In genomic region chrX:153903238-153903980, GRCh38 we compare ENCODE assay signal across 11 cellular contexts. TPM values are rescaled to one million over a fixed set of nuclear protein-coding genes. Genes with fewer than 3 reads are reported as not detected.
DNase-seq lines count a peak whose midpoint lies in the region; ATAC-seq, FAIRE-seq and TF ChIP-seq lines count a peak whose summit lies in the region.
"Had no signal": no experiment of that assay in that cellular context is flagged by ENCODE, and none has a peak within 500 bp of the region (broad histone marks: within the 10 kb centered on the region; RNA-seq: fewer than 3 reads in every experiment).

No MANE protein-coding gene starts in this region.

- H2BK120ac ChIP-seq in H1 (replicated peaks; ENCODE audit: low read depth, low read length), result no peak overlapping the region

- no peaks in the 10 kb centered on the region for H3F3A ChIP-seq in OCI-LY1 (ENCODE audit: insufficient read depth, low read length)

- no peak overlapping the region for H4K5ac ChIP-seq in H1 (ENCODE audit: insufficient read length, low read depth, low read length)

- DNase-seq in GM12891 (ENCODE audit: insufficient read length, low spot score), result no peak
- DNase-seq in H1 (ENCODE audit: low read depth in 1 of 2, low spot score in 2 of 2), result no peak
- DNase-seq in natural killer cell treated with Interleukin-12 subunit alpha and Interleukin-12 subunit beta and Interleukin-15 and Interleukin-18, amount 100 ng/mL, for 72 hours (ENCODE audit: low spot score), result peak; percentile 51
- DNase-seq in SJCRH30, result no peak
- DNase-seq: foreskin melanocyte, GM23248, SHP77 treated with DMSO at 0.1 percent for 48 hours had no signal

- CTCF ChIA-PET in H1 (lab: Charles Lee; ENCODE audit: partially characterized antibody), result interaction anchor here (1.1 kb wide), 1 partner anchor 22 kb away, joined by 3 read pairs; no protein-coding TSS in a partner anchor

- no peak overlapping the region for H3K14ac ChIP-seq in H1 (ENCODE audit: insufficient read length)

- H3K18ac ChIP-seq in H1 (ENCODE audit: extremely low read depth, low read length), result no peak overlapping the region; the same call in 1 of the 2 replicates

- no peak overlapping the region; the same call in 1 of the 2 replicates for H2BK20ac ChIP-seq in H1 (ENCODE audit: low read length)

- WGBS in H1 (ENCODE audit: extremely low coverage in 1 of 2, insufficient coverage in 1 of 2, insufficient read length in 1 of 2, insufficient replicate concordance in 2 of 2, low coverage in 1 of 2, low lambda C conversion rate in 2 of 2, missing lambda C conversion rate in 1 of 2), 2 experiments, result 85% methylated on average over 11 of the region's 18 CpGs; no CpG with 5 or more reads in 1 of the 2 experiments

- FAIRE-seq in GM12891 (lab: Jason Lieb, UNC), result peak; percentile 96
- no peak for FAIRE-seq in H1 (lab: Jason Lieb, UNC)

- peak overlapping the region; percentile 5; the same call in 1 of the 2 replicates for H2BK15ac ChIP-seq in H1 (ENCODE audit: low read length)

- H4K20me1 ChIP-seq in OCI-LY1 (ENCODE audit: insufficient read depth, low read length) (no peaks in the 10 kb centered on the region), H1 (replicated peaks in 1 of 2; ENCODE audit: control insufficient read depth in 1 of 2, insufficient read depth in 2 of 2, low read length in 2 of 2) (peaks cover 0 to 4% of the 10 kb centered on the region in 2 experiments)

- no peak overlapping the region for H3K4ac ChIP-seq in H1 (replicated peaks; ENCODE audit: insufficient read length, low read depth, low read length)

- no peak for TF ChIP-seq EP300 in H1 (IDR thresholded peaks at IDR 0.05; ENCODE audit: borderline replicate concordance in 1 of 2, low read depth in 2 of 2, low read length in 2 of 2)

- no peak overlapping the region for H3K23ac ChIP-seq in H1 (ENCODE audit: insufficient read length)

- POLR2A ChIA-PET in H1 (lab: Charles Lee; ENCODE audit: partially characterized antibody), result interaction anchor here (1.1 kb wide), 1 partner anchor 20 kb away, joined by 3 read pairs; no protein-coding TSS in a partner anchor

- no peaks in the 10 kb centered on the region for H3K79me1 ChIP-seq in H1 (ENCODE audit: low read depth, low read length)

- H3K9ac ChIP-seq in OCI-LY1 (ENCODE audit: low read length) (no peak overlapping the region; the same call in 1 of the 2 replicates), H1 (replicated peaks in 1 of 4; ENCODE audit: extremely low read depth in 1 of 4, low read depth in 3 of 4, low read length in 3 of 4) (no peak overlapping the region)
- H3K9ac ChIP-seq: GM23248 had no signal

- H3K9me2 ChIP-seq in OCI-LY1 (ENCODE audit: low read depth, low read length), result no peaks in the 10 kb centered on the region

- no peak overlapping the region; the same call in 1 of the 2 replicates for H2BK12ac ChIP-seq in H1 (ENCODE audit: low read depth, low read length)

- H3K36me3 Mint-ChIP-seq in natural killer cell treated with Interleukin-12 subunit alpha and Interleukin-12 subunit beta and Interleukin-15 and Interleukin-18, amount 100 ng/mL, for 72 hours, result no peaks in the 10 kb centered on the region

- TF ChIP-seq CTCF in OCI-LY1 (IDR thresholded peaks at IDR 0.05; ENCODE audit: low read length), result no peak
- no peak for TF ChIP-seq CTCF in H1 (IDR thresholded peaks at IDR 0.05; ENCODE audit: control extremely low read depth in 1 of 3, insufficient read depth in 1 of 3, low read depth in 1 of 3, low read length in 3 of 3)

- H3K4me3 ChIP-seq in OCI-LY1 (ENCODE audit: low read depth, low read length, poor library complexity, severe bottlenecking), result no peak overlapping the region
- no peak overlapping the region for H3K4me3 ChIP-seq in H1 (ENCODE audit: extremely low read depth in 1 of 4, insufficient read depth in 2 of 4, low read depth in 3 of 4, low read length in 4 of 4)
- H3K4me3 ChIP-seq in SJCRH30, result no peak overlapping the region
- H3K4me3 ChIP-seq: GM23248 had no signal

- H3K4me2 ChIP-seq in OCI-LY1 (ENCODE audit: low read length) (peak overlapping the region; percentile 26; the same call in 1 of the 2 replicates), H1 (ENCODE audit: insufficient read depth in 1 of 2, low read depth in 2 of 2, low read length in 2 of 2) (no peak overlapping the region)

- peak overlapping the region; percentile 22 for H3K4me3 Mint-ChIP-seq in natural killer cell treated with Interleukin-12 subunit alpha and Interleukin-12 subunit beta and Interleukin-15 and Interleukin-18, amount 100 ng/mL, for 72 hours

- H2BK5ac ChIP-seq in H1 (ENCODE audit: low read depth, low read length), result 0 out of 2 replicates have a peak overlapping the region, but pooled peaks have one; percentile 44

- H2AFZ ChIP-seq in OCI-LY1 (ENCODE audit: low read length), result no peak overlapping the region
- H2AFZ ChIP-seq in H1 (ENCODE audit: low read length), result no peak overlapping the region
- H2AFZ ChIP-seq: GM23248 had no signal

- ATAC-seq in natural killer cell treated with Interleukin-12 subunit alpha and Interleukin-12 subunit beta and Interleukin-15 and Interleukin-18, amount 100 ng/mL, for 72 hours, result no peak
- ATAC-seq in HG03025 (IDR thresholded peaks at IDR 0.05; ENCODE audit: low FRiP score, unreplicated experiment), result no peak
- no peak for ATAC-seq in GM19397 (IDR thresholded peaks at IDR 0.05; ENCODE audit: unreplicated experiment)
- ATAC-seq in HG02623 (IDR thresholded peaks at IDR 0.05; ENCODE audit: unreplicated experiment), result no peak

- H3K27me3 ChIP-seq in OCI-LY1 (ENCODE audit: insufficient read depth, low read length), result no peaks in the 10 kb centered on the region
- no peaks in the 10 kb centered on the region for H3K27me3 ChIP-seq in H1 (replicated peaks in 1 of 4; ENCODE audit: control insufficient read depth in 3 of 4, extremely low read depth in 1 of 4, insufficient read depth in 3 of 4, low read length in 3 of 4)
- H3K27me3 ChIP-seq in SJCRH30, result no peaks in the 10 kb centered on the region

- no peak overlapping the region for H4K8ac ChIP-seq in H1 (ENCODE audit: extremely low read depth, insufficient read depth, low read length)

- peaks cover 3% of the 10 kb centered on the region; the same call in 1 of the 2 replicates for H3K23me2 ChIP-seq in H1 (ENCODE audit: low read depth, low read length)

- H3K4me1 ChIP-seq in OCI-LY1 (ENCODE audit: insufficient read depth, low read length, severe bottlenecking) (peaks cover 48% of the 10 kb centered on the region), H1 (replicated peaks in 1 of 4; ENCODE audit: control insufficient read depth in 3 of 4, insufficient read depth in 4 of 4, low read length in 3 of 4) (peaks cover 0 to 12% (median 0%) of the 10 kb centered on the region in 4 experiments; a peak in 1 of 7 replicates), SJCRH30 (peaks cover 20% of the 10 kb centered on the region)

- TF ChIP-seq RAD21 in H1 (IDR thresholded peaks at IDR 0.05 in 1 of 2, conservative IDR thresholded peaks at IDR 0.05 in 1 of 2; ENCODE audit: low read depth in 2 of 2, low read length in 2 of 2), result no peak

- H4K91ac ChIP-seq in H1 (replicated peaks; ENCODE audit: insufficient read length, low read length), result no peak overlapping the region

- peaks cover 33 to 48% of the 10 kb centered on the region in 2 donors for H3K4me1 Mint-ChIP-seq in natural killer cell treated with Interleukin-12 subunit alpha and Interleukin-12 subunit beta and Interleukin-15 and Interleukin-18, amount 100 ng/mL, for 72 hours (ENCODE audit: low read depth in 2 of 2)

- H3K56ac ChIP-seq in H1 (replicated peaks; ENCODE audit: insufficient read length, low read depth, low read length), result no peak overlapping the region

- H3K9me3 ChIP-seq in OCI-LY1 (ENCODE audit: low read length) (no peaks in the 10 kb centered on the region), H1 (ENCODE audit: insufficient read depth in 2 of 2, low read depth in 1 of 2, low read length in 1 of 2) (no peaks in the 10 kb centered on the region), SJCRH30 (replicated peaks) (no peaks in the 10 kb centered on the region)

- no peak for TF ChIP-seq POLR2A in GM12891 (IDR thresholded peaks at IDR 0.05; ENCODE audit: low read depth, low read length)
- no peak for TF ChIP-seq POLR2A in H1 (IDR thresholded peaks at IDR 0.05; ENCODE audit: control extremely low read depth in 1 of 2, low read depth in 2 of 2, low read length in 2 of 2)

- H3K9me3 Mint-ChIP-seq in natural killer cell treated with Interleukin-12 subunit alpha and Interleukin-12 subunit beta and Interleukin-15 and Interleukin-18, amount 100 ng/mL, for 72 hours, result no peaks in the 10 kb centered on the region

- peaks cover 0 to 8% of the 10 kb centered on the region in 2 donors for H3K27me3 Mint-ChIP-seq in natural killer cell treated with Interleukin-12 subunit alpha and Interleukin-12 subunit beta and Interleukin-15 and Interleukin-18, amount 100 ng/mL, for 72 hours

- peak overlapping the region; percentile 7 to 12 for H3K27ac Mint-ChIP-seq in natural killer cell treated with Interleukin-12 subunit alpha and Interleukin-12 subunit beta and Interleukin-15 and Interleukin-18, amount 100 ng/mL, for 72 hours

- no peaks in the 10 kb centered on the region for H3K79me2 ChIP-seq in OCI-LY1 (ENCODE audit: insufficient read depth, low read length)
- H3K79me2 ChIP-seq in H1 (ENCODE audit: control insufficient read depth in 1 of 2, insufficient read depth in 2 of 2, low read length in 2 of 2), result no peaks in the 10 kb centered on the region

- peak overlapping the region; percentile 72 for H3K27ac ChIP-seq in OCI-LY1 (ENCODE audit: low read depth, low read length, poor library complexity, severe bottlenecking)
- no peak overlapping the region for H3K27ac ChIP-seq in H1 (ENCODE audit: low read depth, low read length)
- no peak overlapping the region for H3K27ac ChIP-seq in SJCRH30
- H3K27ac ChIP-seq: GM23248 had no signal

- H3K36me3 ChIP-seq in OCI-LY1 (ENCODE audit: insufficient read depth, low read length) (no peaks in the 10 kb centered on the region), H1 (ENCODE audit: control insufficient read depth in 2 of 4, insufficient read depth in 4 of 4, low read length in 3 of 4) (no peaks in the 10 kb centered on the region), SJCRH30 (no peaks in the 10 kb centered on the region)

- no peak overlapping the region for H2AK5ac ChIP-seq in H1 (ENCODE audit: low read depth, low read length)

RNA-seq across cellular contexts. Expression of gene AVPR2, which starts 1.1 kb away (rescaled TPM):
- 0.44 TPM for polyA plus RNA-seq in GM12891 (2012; ENCODE audit: low read depth, missing spikeins)
- total RNA-seq in H1 (2021; fragmentation: NEBNext Ultra II Directional; extraction: Animal tissue kit (Norgen Biotek cat#: 25700)), result not detected in 2 replicates
- polyA plus RNA-seq in H1 (2011; rRNA removed), result 0.08 and 0.09 TPM in 2 replicates
- polyA plus RNA-seq in H1 (2011; cell fraction: cytosol; rRNA removed), result 0.06 TPM
- 0.14 TPM for polyA plus RNA-seq in H1 (2011; cell fraction: nucleus; rRNA removed)
- polyA plus RNA-seq in H1 (2012, experiment 1 of 2), result 0.25 to 0.54 TPM (median 0.35 TPM) in 3 of 4 replicates, not detected in the other
- 0.14 TPM for polyA plus RNA-seq in H1 (2012, experiment 2 of 2)
- 0.10 TPM for polyA plus RNA-seq in H1 (2013, experiment 1 of 2)
- polyA plus RNA-seq in H1 (2013, experiment 2 of 2), result 0.13 TPM
- polyA minus RNA-seq in H1 (2011; rRNA and poly(A)+ RNA removed), result 0.15 TPM in 1 of 2 replicates, not detected in the other
- not detected for polyA minus RNA-seq in H1 (2011; cell fraction: cytosol; rRNA and poly(A)+ RNA removed)
- polyA minus RNA-seq in H1 (2011; cell fraction: nucleus; rRNA and poly(A)+ RNA removed), result not detected
- not detected for total RNA-seq in natural killer cell treated with Interleukin-12 subunit alpha and Interleukin-12 subunit beta and Interleukin-15 and Interleukin-18, amount 100 ng/mL, for 72 hours
- total RNA-seq in SJCRH30 (2014; rRNA removed; shearing (Covaris generic)), result not detected in 2 replicates
- total RNA-seq: GM23248 had no signal
- polyA plus RNA-seq: GM23248 had no signal

RNA-seq across cellular contexts. Expression of gene L1CAM, which starts 17.4 kb away (rescaled TPM):
- 0.36 TPM for polyA plus RNA-seq in GM12891 (2012; ENCODE audit: low read depth, missing spikeins)
- total RNA-seq in H1 (2021; fragmentation: NEBNext Ultra II Directional; extraction: Animal tissue kit (Norgen Biotek cat#: 25700)), result 38.7 and 43.0 TPM in 2 replicates
- 11.0 and 16.4 TPM in 2 replicates for polyA plus RNA-seq in H1 (2011; rRNA removed)
- polyA plus RNA-seq in H1 (2011; cell fraction: cytosol; rRNA removed), result 9.1 TPM
- 32.6 TPM for polyA plus RNA-seq in H1 (2011; cell fraction: nucleus; rRNA removed)
- 22.4 to 29.0 TPM (median 26.2 TPM) in 4 replicates for polyA plus RNA-seq in H1 (2012, experiment 1 of 2)
- polyA plus RNA-seq in H1 (2012, experiment 2 of 2), result 15.9 TPM
- polyA plus RNA-seq in H1 (2013, experiment 1 of 2), result 54.0 TPM
- polyA plus RNA-seq in H1 (2013, experiment 2 of 2), result 46.2 TPM
- polyA minus RNA-seq in H1 (2011; rRNA and poly(A)+ RNA removed), result 13.0 and 18.6 TPM in 2 replicates
- polyA minus RNA-seq in H1 (2011; cell fraction: cytosol; rRNA and poly(A)+ RNA removed), result 21.0 TPM
- polyA minus RNA-seq in H1 (2011; cell fraction: nucleus; rRNA and poly(A)+ RNA removed), result 12.7 TPM
- 1 to 10 TPM in 1 of 2 donors, under 1 TPM in 1; 0.74 to 1.2 TPM for total RNA-seq in natural killer cell treated with Interleukin-12 subunit alpha and Interleukin-12 subunit beta and Interleukin-15 and Interleukin-18, amount 100 ng/mL, for 72 hours
- total RNA-seq in SJCRH30 (2014; rRNA removed; shearing (Covaris generic)), result 14.2 and 14.7 TPM in 2 replicates

RNA-seq across cellular contexts. Expression of gene ARHGAP4, which starts 22.7 kb away (rescaled TPM):
- polyA plus RNA-seq in GM12891 (2012; ENCODE audit: low read depth, missing spikeins), result 57.8 TPM
- 25.9 and 26.0 TPM in 2 replicates for total RNA-seq in H1 (2021; fragmentation: NEBNext Ultra II Directional; extraction: Animal tissue kit (Norgen Biotek cat#: 25700))
- 23.9 and 42.4 TPM in 2 replicates for polyA plus RNA-seq in H1 (2011; rRNA removed)
- polyA plus RNA-seq in H1 (2011; cell fraction: cytosol; rRNA removed), result 27.6 TPM
- polyA plus RNA-seq in H1 (2011; cell fraction: nucleus; rRNA removed), result 149 TPM
- 10.6 to 29.1 TPM (median 24.4 TPM) in 4 replicates for polyA plus RNA-seq in H1 (2012, experiment 1 of 2)
- 21.7 TPM for polyA plus RNA-seq in H1 (2012, experiment 2 of 2)
- polyA plus RNA-seq in H1 (2013, experiment 1 of 2), result 27.8 TPM
- polyA plus RNA-seq in H1 (2013, experiment 2 of 2), result 26.3 TPM
- polyA minus RNA-seq in H1 (2011; rRNA and poly(A)+ RNA removed), result 9.9 and 11.1 TPM in 2 replicates
- 32.3 TPM for polyA minus RNA-seq in H1 (2011; cell fraction: cytosol; rRNA and poly(A)+ RNA removed)
- polyA minus RNA-seq in H1 (2011; cell fraction: nucleus; rRNA and poly(A)+ RNA removed), result 31.3 TPM
- 100 to 1,000 TPM; 155 to 276 TPM for total RNA-seq in natural killer cell treated with Interleukin-12 subunit alpha and Interleukin-12 subunit beta and Interleukin-15 and Interleukin-18, amount 100 ng/mL, for 72 hours
- 7.7 and 8.2 TPM in 2 replicates for total RNA-seq in SJCRH30 (2014; rRNA removed; shearing (Covaris generic))

RNA-seq across cellular contexts. Expression of gene NAA10, which starts 31.4 kb away (rescaled TPM):
- 87.7 TPM for polyA plus RNA-seq in GM12891 (2012; ENCODE audit: low read depth, missing spikeins)
- total RNA-seq in H1 (2021; fragmentation: NEBNext Ultra II Directional; extraction: Animal tissue kit (Norgen Biotek cat#: 25700)), result 98.1 and 98.8 TPM in 2 replicates
- 80.4 and 119 TPM in 2 replicates for polyA plus RNA-seq in H1 (2011; rRNA removed)
- polyA plus RNA-seq in H1 (2011; cell fraction: cytosol; rRNA removed), result 119 TPM
- polyA plus RNA-seq in H1 (2011; cell fraction: nucleus; rRNA removed), result 118 TPM
- polyA plus RNA-seq in H1 (2012, experiment 1 of 2), result 97.2 to 140 TPM (median 123 TPM) in 4 replicates
- 131 TPM for polyA plus RNA-seq in H1 (2012, experiment 2 of 2)
- 119 TPM for polyA plus RNA-seq in H1 (2013, experiment 1 of 2)
- polyA plus RNA-seq in H1 (2013, experiment 2 of 2), result 110 TPM
- polyA minus RNA-seq in H1 (2011; rRNA and poly(A)+ RNA removed), result 52.7 and 54.6 TPM in 2 replicates
- polyA minus RNA-seq in H1 (2011; cell fraction: cytosol; rRNA and poly(A)+ RNA removed), result 42.9 TPM
- polyA minus RNA-seq in H1 (2011; cell fraction: nucleus; rRNA and poly(A)+ RNA removed), result 50.2 TPM
- 100 to 1,000 TPM; 115 to 175 TPM for total RNA-seq in natural killer cell treated with Interleukin-12 subunit alpha and Interleukin-12 subunit beta and Interleukin-15 and Interleukin-18, amount 100 ng/mL, for 72 hours
- total RNA-seq in SJCRH30 (2014; rRNA removed; shearing (Covaris generic)), result 58.6 and 69.6 TPM in 2 replicates

RNA-seq across cellular contexts. Expression of gene RENBP, which starts 41.0 kb away (rescaled TPM):
- 9.8 TPM for polyA plus RNA-seq in GM12891 (2012; ENCODE audit: low read depth, missing spikeins)
- 11.9 and 12.4 TPM in 2 replicates for total RNA-seq in H1 (2021; fragmentation: NEBNext Ultra II Directional; extraction: Animal tissue kit (Norgen Biotek cat#: 25700))
- polyA plus RNA-seq in H1 (2011; rRNA removed), result 21.8 and 26.5 TPM in 2 replicates
- polyA plus RNA-seq in H1 (2011; cell fraction: cytosol; rRNA removed), result 27.0 TPM
- polyA plus RNA-seq in H1 (2011; cell fraction: nucleus; rRNA removed), result 34.6 TPM
- 10.0 to 21.2 TPM (median 17.8 TPM) in 4 replicates for polyA plus RNA-seq in H1 (2012, experiment 1 of 2)
- polyA plus RNA-seq in H1 (2012, experiment 2 of 2), result 7.8 TPM
- polyA plus RNA-seq in H1 (2013, experiment 1 of 2), result 6.4 TPM
- polyA plus RNA-seq in H1 (2013, experiment 2 of 2), result 4.9 TPM
- 5.5 and 9.2 TPM in 2 replicates for polyA minus RNA-seq in H1 (2011; rRNA and poly(A)+ RNA removed)
- 4.0 TPM for polyA minus RNA-seq in H1 (2011; cell fraction: cytosol; rRNA and poly(A)+ RNA removed)
- polyA minus RNA-seq in H1 (2011; cell fraction: nucleus; rRNA and poly(A)+ RNA removed), result 6.6 TPM
- total RNA-seq in natural killer cell treated with Interleukin-12 subunit alpha and Interleukin-12 subunit beta and Interleukin-15 and Interleukin-18, amount 100 ng/mL, for 72 hours, result 1 to 10 TPM; 4.8 to 5.4 TPM
- 0.18 TPM in 1 of 2 replicates, not detected in the other for total RNA-seq in SJCRH30 (2014; rRNA removed; shearing (Covaris generic))
- polyA plus RNA-seq: GM23248 had no signal
